Comparison of ENCODE assay signal across 27 cellular contexts in genomic region chr15:33742807-33743206, GRCh38.
DNase-seq lines count a peak whose midpoint lies in the region; ATAC-seq, FAIRE-seq and TF ChIP-seq lines count a peak whose summit lies in the region.
"Had no signal": no experiment of that assay in that cellular context is flagged by ENCODE, and none has a peak within 500 bp of the region (broad histone marks: within the 10 kb centered on the region; RNA-seq: fewer than 3 reads in every experiment).

No MANE protein-coding gene starts in this region.

- H3K4me2 ChIP-seq in astrocyte (ENCODE audit: low read length): no peak overlapping the region
- H3K4me2 ChIP-seq: GM23338, KMS-11 had no signal

- no peaks in the 10 kb centered on the region for H3K9me3 ChIP-seq in astrocyte (ENCODE audit: insufficient read depth, low read depth, low read length)
- no peaks in the 10 kb centered on the region for H3K9me3 ChIP-seq in gastroesophageal sphincter
- H3K9me3 ChIP-seq in suprapubic skin: no peaks in the 10 kb centered on the region
- H3K9me3 ChIP-seq: vagina had no signal

- peaks cover 4% of the 10 kb centered on the region for H3K4me1 Mint-ChIP-seq in astrocyte (ENCODE audit: low read depth, unreplicated experiment)
- H3K4me1 Mint-ChIP-seq in activated T-helper 2 cell treated with anti-CD3 and anti-CD28 coated beads, Interferon-gamma antibody, Interleukin-2, Interleukin-4, amounts not matched to agents 10 μg/mL and 5 μg/mL and 100 μg/mL, durations not matched to agents 14 hours and 24 hours and 36 hours (ENCODE audit: low read depth): no peaks in the 10 kb centered on the region
- H3K4me1 Mint-ChIP-seq: activated CD4-positive, alpha-beta memory T cell treated with anti-CD3 and anti-CD28 coated beads, Interleukin-2, amount 10 ng/mL, durations not matched to agents 7 days and 5 days had no signal

- H2AFZ ChIP-seq in astrocyte (ENCODE audit: low read depth, low read length): no peak overlapping the region
- H2AFZ ChIP-seq: GM23338 had no signal

- no peaks in the 10 kb centered on the region for H3K79me2 ChIP-seq in astrocyte (ENCODE audit: insufficient read depth, low read length)

- 11 to 22% methylated on average over 1 of the region's 2 CpGs for WGBS in gastroesophageal sphincter (ENCODE audit: low coverage in 1 of 2), 2 donors
- 38% methylated on average over 2 of the region's 2 CpGs for WGBS in suprapubic skin

- no peaks in the 10 kb centered on the region for H3K9me3 Mint-ChIP-seq in astrocyte (ENCODE audit: unreplicated experiment)
- H3K9me3 Mint-ChIP-seq in activated T-helper 2 cell treated with anti-CD3 and anti-CD28 coated beads, Interferon-gamma antibody, Interleukin-2, Interleukin-4, amounts not matched to agents 10 μg/mL and 5 μg/mL and 100 μg/mL, durations not matched to agents 14 hours and 24 hours and 36 hours: no peaks in the 10 kb centered on the region
- H3K9me3 Mint-ChIP-seq: activated CD4-positive, alpha-beta memory T cell treated with anti-CD3 and anti-CD28 coated beads, Interleukin-2, amount 10 ng/mL, durations not matched to agents 7 days and 5 days; activated naive CD4-positive, alpha-beta T cell treated with anti-CD3 and anti-CD28 coated beads for 36 hours; activated T-cell treated with anti-CD3 and anti-CD28 coated beads, Interleukin-2, amount 50 U/mL, for 24 hours; GM23338; WTC11 had no signal

- H3K27me3 Mint-ChIP-seq in astrocyte (ENCODE audit: low read depth, unreplicated experiment): peaks cover 16% of the 10 kb centered on the region
- H3K27me3 Mint-ChIP-seq in activated T-helper 2 cell treated with anti-CD3 and anti-CD28 coated beads, Interferon-gamma antibody, Interleukin-2, Interleukin-4, amounts not matched to agents 10 μg/mL and 5 μg/mL and 100 μg/mL, durations not matched to agents 14 hours and 24 hours and 36 hours (ENCODE audit: low read depth): peaks cover under 1% of the 10 kb centered on the region

- H3K27ac ChIP-seq in astrocyte (ENCODE audit: low read depth, low read length) (no peak overlapping the region), gastroesophageal sphincter (no peak overlapping the region), suprapubic skin (no peak overlapping the region)
- H3K27ac ChIP-seq: KMS-11, SK-N-MC, vagina had no signal

- no peak overlapping the region for H3K9ac ChIP-seq in astrocyte (ENCODE audit: low read length)
- H3K9ac ChIP-seq: KMS-11 had no signal

- peak; percentile 29 for FAIRE-seq in astrocyte (lab: Jason Lieb, UNC)
- FAIRE-seq: A204.1, endometrium, frontal cortex had no signal

- H3K4me3 Mint-ChIP-seq in astrocyte (ENCODE audit: unreplicated experiment): no peak overlapping the region
- no peak overlapping the region for H3K4me3 Mint-ChIP-seq in activated T-helper 2 cell treated with anti-CD3 and anti-CD28 coated beads, Interferon-gamma antibody, Interleukin-2, Interleukin-4, amounts not matched to agents 10 μg/mL and 5 μg/mL and 100 μg/mL, durations not matched to agents 14 hours and 24 hours and 36 hours (ENCODE audit: low read depth)
- H3K4me3 Mint-ChIP-seq: activated CD4-positive, alpha-beta memory T cell treated with anti-CD3 and anti-CD28 coated beads, Interleukin-2, amount 10 ng/mL, durations not matched to agents 7 days and 5 days; activated naive CD4-positive, alpha-beta T cell treated with anti-CD3 and anti-CD28 coated beads for 36 hours; activated T-cell treated with anti-CD3 and anti-CD28 coated beads, Interleukin-2, amount 50 U/mL, for 24 hours; CD4-positive, CD25-positive, alpha-beta regulatory T cell; GM23338; WTC11 had no signal

- no peaks in the 10 kb centered on the region for H4K20me1 ChIP-seq in astrocyte (ENCODE audit: insufficient read depth, low read length)

- H3K4me1 ChIP-seq in astrocyte (ENCODE audit: insufficient read depth, low read length) (no peaks in the 10 kb centered on the region), gastroesophageal sphincter (peaks cover 0 to 16% (median 0%) of the 10 kb centered on the region in 3 donors), suprapubic skin (peaks cover 1% of the 10 kb centered on the region)
- H3K4me1 ChIP-seq: vagina had no signal

- H3K27me3 ChIP-seq in astrocyte (ENCODE audit: insufficient read depth, low read length) (peaks cover 8% of the 10 kb centered on the region), gastroesophageal sphincter (no peaks in the 10 kb centered on the region), suprapubic skin (no peaks in the 10 kb centered on the region)
- H3K27me3 ChIP-seq: vagina had no signal

- TF ChIP-seq POLR2A in gastroesophageal sphincter (IDR thresholded peaks at IDR 0.05) (no peak), suprapubic skin (IDR thresholded peaks at IDR 0.05) (no peak)

- peak; percentile 28 for ATAC-seq in gastroesophageal sphincter
- ATAC-seq: GM23338, Panc1, WTC11 had no signal

- TF ChIP-seq CTCF in astrocyte (IDR thresholded peaks at IDR 0.05; ENCODE audit: insufficient read depth, low read depth, low read length) (no peak), gastroesophageal sphincter (IDR thresholded peaks at IDR 0.05) (no peak), suprapubic skin (IDR thresholded peaks at IDR 0.05) (no peak)

- intact Hi-C loops in activated T-helper 2 cell treated with anti-CD3 and anti-CD28 coated beads, Interferon-gamma antibody, Interleukin-2, Interleukin-4, amounts not matched to agents 10 μg/mL and 5 μg/mL and 100 μg/mL, durations not matched to agents 14 hours and 24 hours and 36 hours (cut with micrococcal nuclease): no loop called here

- TF ChIP-seq EP300 in gastroesophageal sphincter (IDR thresholded peaks at IDR 0.05): no peak
- TF ChIP-seq EP300 in suprapubic skin (IDR thresholded peaks at IDR 0.05): no peak

- H3K4me3 ChIP-seq in astrocyte (ENCODE audit: insufficient read depth, low read depth, low read length) (no peak overlapping the region), gastroesophageal sphincter (no peak overlapping the region), suprapubic skin (no peak overlapping the region)
- H3K4me3 ChIP-seq: GM23338, SK-N-MC, vagina had no signal

- DNase-seq in A172 (ENCODE audit: low spot score): peak; percentile 6
- DNase-seq in GM03348 (ENCODE audit: low spot score): peak; percentile 52
- DNase-seq in astrocyte (ENCODE audit: low read depth): peak; percentile 84
- no peak for DNase-seq in kidney glomerular epithelial cell (lab: John Stamatoyannopoulos, UW)
- DNase-seq in activated T-helper 2 cell treated with anti-CD3 and anti-CD28 coated beads, Interferon-gamma antibody, Interleukin-2, Interleukin-4, amounts not matched to agents 10 μg/mL and 5 μg/mL and 100 μg/mL, durations not matched to agents 14 hours and 24 hours and 36 hours (ENCODE audit: low spot score): no peak
- no peak for DNase-seq in NCI-H510A treated with DMSO at 0.1 percent for 48 hours (lab: John Stamatoyannopoulos, UW)
- no peak for DNase-seq in suprapubic skin (ENCODE audit: low spot score in 2 of 2)
- DNase-seq: activated CD4-positive, alpha-beta memory T cell treated with anti-CD3 and anti-CD28 coated beads, Interleukin-2, amount 10 ng/mL, durations not matched to agents 7 days and 5 days; activated naive CD4-positive, alpha-beta T cell treated with anti-CD3 and anti-CD28 coated beads for 36 hours; activated T-cell treated with anti-CD3 and anti-CD28 coated beads, Interleukin-2, amount 50 U/mL, for 24 hours; aorta; CD4-positive, CD25-positive, alpha-beta regulatory T cell; cortex of kidney; DMS53; NCI-H1092 treated with DMSO at 0.1 percent for 48 hours; NCI-H82; retina had no signal

- no peak overlapping the region for H3K27ac Mint-ChIP-seq in astrocyte (ENCODE audit: unreplicated experiment)
- no peak overlapping the region for H3K27ac Mint-ChIP-seq in activated T-helper 2 cell treated with anti-CD3 and anti-CD28 coated beads, Interferon-gamma antibody, Interleukin-2, Interleukin-4, amounts not matched to agents 10 μg/mL and 5 μg/mL and 100 μg/mL, durations not matched to agents 14 hours and 24 hours and 36 hours
- H3K27ac Mint-ChIP-seq: activated CD4-positive, alpha-beta memory T cell treated with anti-CD3 and anti-CD28 coated beads, Interleukin-2, amount 10 ng/mL, durations not matched to agents 7 days and 5 days; activated naive CD4-positive, alpha-beta T cell treated with anti-CD3 and anti-CD28 coated beads for 36 hours; activated T-cell treated with anti-CD3 and anti-CD28 coated beads, Interleukin-2, amount 50 U/mL, for 24 hours; CD4-positive, CD25-positive, alpha-beta regulatory T cell; GM23338; WTC11 had no signal

- H3K36me3 ChIP-seq in astrocyte (ENCODE audit: insufficient read depth, low read length): no peaks in the 10 kb centered on the region
- H3K36me3 ChIP-seq in gastroesophageal sphincter: peaks cover 0 to 1% of the 10 kb centered on the region in 2 donors
- H3K36me3 ChIP-seq in suprapubic skin: no peaks in the 10 kb centered on the region
- H3K36me3 ChIP-seq: vagina had no signal

- no peaks in the 10 kb centered on the region for H3K36me3 Mint-ChIP-seq in astrocyte (ENCODE audit: low read depth, unreplicated experiment)
- no peaks in the 10 kb centered on the region for H3K36me3 Mint-ChIP-seq in activated T-helper 2 cell treated with anti-CD3 and anti-CD28 coated beads, Interferon-gamma antibody, Interleukin-2, Interleukin-4, amounts not matched to agents 10 μg/mL and 5 μg/mL and 100 μg/mL, durations not matched to agents 14 hours and 24 hours and 36 hours (ENCODE audit: low read depth)
- H3K36me3 Mint-ChIP-seq: CD4-positive, CD25-positive, alpha-beta regulatory T cell; WTC11 had no signal

Comparison
In these comparisons a context has a peak if more than half of its experiments do, and no peak if none do; other contexts are left out.
1. DNase-seq: peak in A172 (single experiment), GM03348 (single experiment) and astrocyte (single experiment); none in kidney glomerular epithelial cell (single experiment), activated T-helper 2 cell treated with anti-CD3 and anti-CD28 coated beads, Interferon-gamma antibody, Interleukin-2, Interleukin-4, amounts not matched to agents 10 μg/mL and 5 μg/mL and 100 μg/mL, durations not matched to agents 14 hours and 24 hours and 36 hours (single experiment), NCI-H510A treated with DMSO at 0.1 percent for 48 hours (single experiment) and suprapubic skin (0 of 2).